1 cellular context compared by ENCODE assay signal in genomic region chr2:6866239-6866745, GRCh38.
TF ChIP-seq lines count a peak whose summit lies in the region.

No MANE protein-coding gene starts in this region.

TF ChIP-seq in K562, 482 proteins besides CTCF, POLR2A, EP300 and RAD21 (continues in another document):
- TF ChIP-seq BCL6 (CRISPR knock-in tag; IDR thresholded peaks at IDR 0.05) (no peak), ARHGAP35 (IDR thresholded peaks at IDR 0.05; ENCODE audit: partially characterized antibody) (no peak), SMARCA5 (IDR thresholded peaks at IDR 0.05) (peak; percentile 57; the same call in 1 of the 2 replicates), OTX1 (CRISPR knock-in tag; IDR thresholded peaks at IDR 0.05) (0 out of 2 replicates have a peak, but pooled peaks have one; percentile 44), PHF20 (IDR thresholded peaks at IDR 0.05; ENCODE audit: partially characterized antibody) (no peak), BRF1 (IDR thresholded peaks at IDR 0.05; ENCODE audit: borderline replicate concordance, extremely low read depth, insufficient read length) (no peak), MAFF (IDR thresholded peaks at IDR 0.05; ENCODE audit: low read length) (no peak), ZNF23 (CRISPR knock-in tag; IDR thresholded peaks at IDR 0.05) (no peak), JUNB (CRISPR knock-in tag; conservative IDR thresholded peaks at IDR 0.05) (no peak), ZNF707 (CRISPR knock-in tag; conservative IDR thresholded peaks at IDR 0.05) (no peak), CCNT2 (IDR thresholded peaks at IDR 0.05; ENCODE audit: borderline replicate concordance, extremely low read depth, insufficient read length, low read depth, low read length) (no peak), FOXA3 (CRISPR knock-in tag; conservative IDR thresholded peaks at IDR 0.05 in 1 of 2, IDR thresholded peaks at IDR 0.05 in 1 of 2) (no peak), ZNF277 (CRISPR knock-in tag; IDR thresholded peaks at IDR 0.05; ENCODE audit: borderline replicate concordance) (no peak), DACH1 (IDR thresholded peaks at IDR 0.05; ENCODE audit: partially characterized antibody) (no peak), ETV6 (IDR thresholded peaks at IDR 0.05; ENCODE audit: borderline replicate concordance in 1 of 2, low read depth in 2 of 2, low read length in 1 of 2) (no peak; a peak in 1 of 4 replicates), ETV6 (CRISPR knock-in tag; IDR thresholded peaks at IDR 0.05; ENCODE audit: borderline replicate concordance) (no peak), ZNF778 (CRISPR knock-in tag; IDR thresholded peaks at IDR 0.05) (no peak), ZNF780A (CRISPR knock-in tag; IDR thresholded peaks at IDR 0.05) (no peak), CBFB (CRISPR knock-in tag; IDR thresholded peaks at IDR 0.05) (peak; percentile 66; the same call in 1 of the 2 replicates), ZKSCAN8 (CRISPR knock-in tag; IDR thresholded peaks at IDR 0.05) (no peak), ARID1B (IDR thresholded peaks at IDR 0.05) (peak; percentile 22; the same call in 1 of the 2 replicates), ZNF695 (CRISPR knock-in tag; IDR thresholded peaks at IDR 0.05) (no peak), U2AF2 (optimal IDR thresholded peaks at IDR 0.05; ENCODE audit: low read depth, low read length) (no peak), ZNF444 (CRISPR knock-in tag; IDR thresholded peaks at IDR 0.05) (no peak), CBFA2T3 (IDR thresholded peaks at IDR 0.05) (no peak; the same call in 1 of the 2 replicates), ATF4 (CRISPR knock-in tag; IDR thresholded peaks at IDR 0.05) (no peak), PURB (CRISPR knock-in tag; IDR thresholded peaks at IDR 0.05; ENCODE audit: low read depth) (no peak), POLR3A (IDR thresholded peaks at IDR 0.05; ENCODE audit: borderline replicate concordance, extremely low read depth, insufficient read depth, insufficient read length) (no peak), NFRKB (IDR thresholded peaks at IDR 0.05; ENCODE audit: low read depth) (no peak), IRF9 (tag; IDR thresholded peaks at IDR 0.05) (no peak), HDAC6 (IDR thresholded peaks at IDR 0.05; ENCODE audit: low read depth, low read length) (no peak), SRSF7 (optimal IDR thresholded peaks at IDR 0.05; ENCODE audit: low read depth, low read length) (no peak), GATAD2B (IDR thresholded peaks at IDR 0.05; ENCODE audit: borderline replicate concordance) (no peak), RBM39 (optimal IDR thresholded peaks at IDR 0.05; ENCODE audit: low read depth, low read length) (peak; percentile 47), RHOXF2B (CRISPR knock-in tag; conservative IDR thresholded peaks at IDR 0.05) (no peak), ZSCAN32 (CRISPR knock-in tag; IDR thresholded peaks at IDR 0.05) (no peak), TOE1 (IDR thresholded peaks at IDR 0.05; ENCODE audit: borderline replicate concordance) (no peak; the same call in 1 of the 2 replicates), TOE1 (CRISPR knock-in tag; IDR thresholded peaks at IDR 0.05; ENCODE audit: borderline replicate concordance, low read depth) (no peak), ZBTB40 (IDR thresholded peaks at IDR 0.05) (no peak), ZBTB40 (CRISPR knock-in tag; IDR thresholded peaks at IDR 0.05) (no peak), ZZZ3 (IDR thresholded peaks at IDR 0.05) (no peak), KDM5B (IDR thresholded peaks at IDR 0.05; ENCODE audit: insufficient replicate concordance, low read depth, low read length) (no peak)
- TF ChIP-seq, protein P1, sequence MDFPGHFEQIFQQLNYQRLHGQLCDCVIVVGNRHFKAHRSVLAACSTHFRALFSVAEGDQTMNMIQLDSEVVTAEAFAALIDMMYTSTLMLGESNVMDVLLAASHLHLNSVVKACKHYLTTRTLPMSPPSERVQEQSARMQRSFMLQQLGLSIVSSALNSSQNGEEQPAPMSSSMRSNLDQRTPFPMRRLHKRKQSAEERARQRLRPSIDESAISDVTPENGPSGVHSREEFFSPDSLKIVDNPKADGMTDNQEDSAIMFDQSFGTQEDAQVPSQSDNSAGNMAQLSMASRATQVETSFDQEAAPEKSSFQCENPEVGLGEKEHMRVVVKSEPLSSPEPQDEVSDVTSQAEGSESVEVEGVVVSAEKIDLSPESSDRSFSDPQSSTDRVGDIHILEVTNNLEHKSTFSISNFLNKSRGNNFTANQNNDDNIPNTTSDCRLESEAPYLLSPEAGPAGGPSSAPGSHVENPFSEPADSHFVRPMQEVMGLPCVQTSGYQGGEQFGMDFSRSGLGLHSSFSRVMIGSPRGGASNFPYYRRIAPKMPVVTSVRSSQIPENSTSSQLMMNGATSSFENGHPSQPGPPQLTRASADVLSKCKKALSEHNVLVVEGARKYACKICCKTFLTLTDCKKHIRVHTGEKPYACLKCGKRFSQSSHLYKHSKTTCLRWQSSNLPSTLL (IDR thresholded peaks at IDR 0.05): no peak
- TF ChIP-seq, protein P2, sequence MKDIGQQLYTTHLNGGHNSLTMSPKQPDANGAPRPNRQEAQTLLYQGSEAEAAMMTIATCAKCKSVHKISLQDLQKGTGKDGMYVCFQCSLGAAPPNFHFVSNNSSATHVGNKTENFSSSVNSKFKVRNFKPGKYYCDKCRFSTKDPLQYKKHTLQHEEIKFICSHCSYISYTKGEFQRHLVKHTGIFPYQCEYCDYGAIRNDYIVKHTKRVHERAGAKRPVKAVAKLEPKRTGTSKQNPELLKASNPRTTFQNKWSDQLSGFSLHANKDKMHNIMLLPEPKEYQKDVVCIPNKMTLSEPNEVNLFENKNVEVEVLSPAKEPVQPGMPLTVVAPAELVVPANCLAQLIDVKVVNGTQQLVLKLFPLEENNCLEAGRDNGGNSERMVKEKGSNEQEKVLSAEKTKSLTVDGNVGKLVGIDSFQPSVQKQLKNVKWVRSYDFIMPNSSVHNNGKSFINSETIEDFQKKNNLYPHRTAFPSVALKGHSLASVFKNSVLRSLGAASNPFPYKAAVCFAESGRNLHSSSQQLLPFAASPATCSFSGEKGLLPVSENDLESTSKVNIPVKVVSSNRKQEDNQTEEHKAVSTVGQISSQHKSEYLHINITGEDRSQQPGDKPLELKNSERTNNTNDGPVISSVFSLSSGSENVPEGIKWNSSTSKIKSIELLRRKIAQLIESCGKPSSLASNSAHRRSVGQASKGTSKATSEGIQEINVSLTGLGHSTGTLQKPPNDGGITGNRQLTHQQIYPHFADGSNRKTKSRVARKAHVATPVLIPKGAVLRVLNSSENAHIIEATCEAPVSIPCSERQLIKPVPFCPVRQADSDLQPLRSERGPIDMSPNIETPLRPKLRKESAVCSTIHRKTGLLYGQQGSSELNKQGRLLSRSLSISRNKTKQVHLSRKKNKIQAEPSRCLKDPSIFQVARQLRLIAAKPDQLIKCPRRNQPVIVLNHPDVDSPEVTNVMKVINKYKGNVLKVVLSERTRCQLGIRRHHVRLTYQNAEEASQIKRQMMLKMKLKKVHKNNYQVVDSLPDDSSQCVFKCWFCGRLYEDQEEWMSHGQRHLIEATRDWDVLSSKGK (CRISPR knock-in tag; IDR thresholded peaks at IDR 0.05): no peak
- TF ChIP-seq, protein P3, sequence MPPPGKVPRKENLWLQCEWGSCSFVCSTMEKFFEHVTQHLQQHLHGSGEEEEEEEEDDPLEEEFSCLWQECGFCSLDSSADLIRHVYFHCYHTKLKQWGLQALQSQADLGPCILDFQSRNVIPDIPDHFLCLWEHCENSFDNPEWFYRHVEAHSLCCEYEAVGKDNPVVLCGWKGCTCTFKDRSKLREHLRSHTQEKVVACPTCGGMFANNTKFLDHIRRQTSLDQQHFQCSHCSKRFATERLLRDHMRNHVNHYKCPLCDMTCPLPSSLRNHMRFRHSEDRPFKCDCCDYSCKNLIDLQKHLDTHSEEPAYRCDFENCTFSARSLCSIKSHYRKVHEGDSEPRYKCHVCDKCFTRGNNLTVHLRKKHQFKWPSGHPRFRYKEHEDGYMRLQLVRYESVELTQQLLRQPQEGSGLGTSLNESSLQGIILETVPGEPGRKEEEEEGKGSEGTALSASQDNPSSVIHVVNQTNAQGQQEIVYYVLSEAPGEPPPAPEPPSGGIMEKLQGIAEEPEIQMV (tag; conservative IDR thresholded peaks at IDR 0.05; ENCODE audit: low read depth): no peak
